Comparison of ENCODE assay signal across 1 cellular context in genomic region chr4:71004281-71004851, GRCh38.
TF ChIP-seq lines count a peak whose summit lies in the region.

No MANE protein-coding gene starts in this region.

TF ChIP-seq in GM12878, 131 proteins besides CTCF, POLR2A, EP300 and RAD21 (continues in another document):
- TF ChIP-seq RFX5 (IDR thresholded peaks at IDR 0.05; ENCODE audit: low read depth, low read length) (no peak), NBN (IDR thresholded peaks at IDR 0.05) (0 out of 2 replicates have a peak, but pooled peaks have one; percentile 21), MEF2B (IDR thresholded peaks at IDR 0.05; ENCODE audit: partially characterized antibody, poor library complexity, severe bottlenecking) (no peak), ZNF24 (IDR thresholded peaks at IDR 0.05) (no peak), KLF5 (IDR thresholded peaks at IDR 0.05; ENCODE audit: partially characterized antibody) (no peak), IKZF1 (conservative IDR thresholded peaks at IDR 0.05) (peak; percentile 57), NFYA (IDR thresholded peaks at IDR 0.05; ENCODE audit: borderline replicate concordance, low read depth, low read length) (no peak), WRNIP1 (IDR thresholded peaks at IDR 0.05; ENCODE audit: borderline replicate concordance, low read depth, low read length) (no peak), ZNF207 (IDR thresholded peaks at IDR 0.05; ENCODE audit: borderline replicate concordance) (no peak), E4F1 (IDR thresholded peaks at IDR 0.05; ENCODE audit: borderline replicate concordance, partially characterized antibody) (no peak), RB1 (IDR thresholded peaks at IDR 0.05; ENCODE audit: borderline replicate concordance) (no peak), MEF2A (IDR thresholded peaks at IDR 0.05; ENCODE audit: insufficient read depth, low read depth, low read length) (no peak), SP1 (IDR thresholded peaks at IDR 0.05; ENCODE audit: low read depth, low read length) (no peak), RUNX3 (IDR thresholded peaks at IDR 0.05; ENCODE audit: low read length) (peak; percentile 53), TAF1 (IDR thresholded peaks at IDR 0.05; ENCODE audit: borderline replicate concordance, low read depth, low read length) (no peak), HDAC6 (IDR thresholded peaks at IDR 0.05; ENCODE audit: unreplicated experiment) (no peak), MXI1 (IDR thresholded peaks at IDR 0.05; ENCODE audit: low read depth, low read length) (no peak), RAD51 (IDR thresholded peaks at IDR 0.05) (no peak), CREB1 (IDR thresholded peaks at IDR 0.05; ENCODE audit: low read depth) (no peak), RCOR1 (conservative IDR thresholded peaks at IDR 0.05; ENCODE audit: low read depth, low read length) (no peak), KDM1A (IDR thresholded peaks at IDR 0.05; ENCODE audit: borderline replicate concordance) (no peak), CBX5 (IDR thresholded peaks at IDR 0.05; ENCODE audit: low read depth) (no peak), RBBP5 (conservative IDR thresholded peaks at IDR 0.05) (no peak), SRF (IDR thresholded peaks at IDR 0.05; ENCODE audit: low read depth in 2 of 2, low read length in 2 of 2) (no peak), BCL11A (IDR thresholded peaks at IDR 0.05; ENCODE audit: low read depth, low read length) (no peak), IRF4 (IDR thresholded peaks at IDR 0.05; ENCODE audit: low read depth, low read length) (no peak), MLLT1 (IDR thresholded peaks at IDR 0.05) (0 out of 2 replicates have a peak, but pooled peaks have one; percentile 38), MYB (IDR thresholded peaks at IDR 0.05; ENCODE audit: borderline replicate concordance, low read depth, low read length) (no peak), BHLHE40 (IDR thresholded peaks at IDR 0.05; ENCODE audit: borderline replicate concordance in 1 of 2, low read depth in 2 of 2, low read length in 1 of 2) (no peak), SUPT20H (IDR thresholded peaks at IDR 0.05; ENCODE audit: borderline replicate concordance, control insufficient read depth, low read depth, low read length) (no peak), SIX5 (IDR thresholded peaks at IDR 0.05; ENCODE audit: low read depth, low read length, severe bottlenecking) (no peak), CBX3 (IDR thresholded peaks at IDR 0.05; ENCODE audit: borderline replicate concordance, low read depth) (no peak), ZBTB33 (IDR thresholded peaks at IDR 0.05) (no peak), TBL1XR1 (IDR thresholded peaks at IDR 0.05; ENCODE audit: low read depth, low read length) (no peak), ESRRA (IDR thresholded peaks at IDR 0.05; ENCODE audit: low read length) (no peak), SIN3A (IDR thresholded peaks at IDR 0.05; ENCODE audit: low read depth, low read length) (no peak), HCFC1 (IDR thresholded peaks at IDR 0.05; ENCODE audit: low read length) (no peak), DPF2 (IDR thresholded peaks at IDR 0.05) (no peak), PAX5 (IDR thresholded peaks at IDR 0.05; ENCODE audit: borderline replicate concordance, low read depth, low read length) (no peak), NR2C2 (IDR thresholded peaks at IDR 0.05; ENCODE audit: borderline replicate concordance, control insufficient read depth, insufficient read length, low read depth) (no peak), EED (IDR thresholded peaks at IDR 0.05; ENCODE audit: low read depth) (no peak), CHD2 (IDR thresholded peaks at IDR 0.05; ENCODE audit: borderline replicate concordance, low read depth, low read length) (peak; percentile 36; the same call in 1 of the 2 replicates), ETV6 (conservative IDR thresholded peaks at IDR 0.05 in 1 of 2, IDR thresholded peaks at IDR 0.05 in 1 of 2; ENCODE audit: borderline replicate concordance in 1 of 2, low read depth in 1 of 2) (no peak), SUZ12 (IDR thresholded peaks at IDR 0.05; ENCODE audit: unreplicated experiment) (no peak), SPI1 (IDR thresholded peaks at IDR 0.05; ENCODE audit: borderline replicate concordance, insufficient read depth, low read depth, low read length) (no peak), FOS (IDR thresholded peaks at IDR 0.05; ENCODE audit: borderline replicate concordance, extremely low read depth, insufficient read length) (no peak), ZNF592 (IDR thresholded peaks at IDR 0.05) (no peak), ASH2L (IDR thresholded peaks at IDR 0.05; ENCODE audit: borderline replicate concordance, low read depth) (no peak), NR2C1 (IDR thresholded peaks at IDR 0.05) (no peak), SMAD5 (IDR thresholded peaks at IDR 0.05; ENCODE audit: low read depth) (no peak), SMC3 (IDR thresholded peaks at IDR 0.05; ENCODE audit: borderline replicate concordance, low read length) (no peak), JUNB (IDR thresholded peaks at IDR 0.05) (no peak), TCF7 (IDR thresholded peaks at IDR 0.05; ENCODE audit: borderline replicate concordance) (no peak)
- TF ChIP-seq, protein P1, sequence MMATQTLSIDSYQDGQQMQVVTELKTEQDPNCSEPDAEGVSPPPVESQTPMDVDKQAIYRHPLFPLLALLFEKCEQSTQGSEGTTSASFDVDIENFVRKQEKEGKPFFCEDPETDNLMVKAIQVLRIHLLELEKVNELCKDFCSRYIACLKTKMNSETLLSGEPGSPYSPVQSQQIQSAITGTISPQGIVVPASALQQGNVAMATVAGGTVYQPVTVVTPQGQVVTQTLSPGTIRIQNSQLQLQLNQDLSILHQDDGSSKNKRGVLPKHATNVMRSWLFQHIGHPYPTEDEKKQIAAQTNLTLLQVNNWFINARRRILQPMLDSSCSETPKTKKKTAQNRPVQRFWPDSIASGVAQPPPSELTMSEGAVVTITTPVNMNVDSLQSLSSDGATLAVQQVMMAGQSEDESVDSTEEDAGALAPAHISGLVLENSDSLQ (IDR thresholded peaks at IDR 0.05) = no peak
- TF ChIP-seq, protein P2, sequence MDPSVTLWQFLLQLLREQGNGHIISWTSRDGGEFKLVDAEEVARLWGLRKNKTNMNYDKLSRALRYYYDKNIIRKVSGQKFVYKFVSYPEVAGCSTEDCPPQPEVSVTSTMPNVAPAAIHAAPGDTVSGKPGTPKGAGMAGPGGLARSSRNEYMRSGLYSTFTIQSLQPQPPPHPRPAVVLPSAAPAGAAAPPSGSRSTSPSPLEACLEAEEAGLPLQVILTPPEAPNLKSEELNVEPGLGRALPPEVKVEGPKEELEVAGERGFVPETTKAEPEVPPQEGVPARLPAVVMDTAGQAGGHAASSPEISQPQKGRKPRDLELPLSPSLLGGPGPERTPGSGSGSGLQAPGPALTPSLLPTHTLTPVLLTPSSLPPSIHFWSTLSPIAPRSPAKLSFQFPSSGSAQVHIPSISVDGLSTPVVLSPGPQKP (IDR thresholded peaks at IDR 0.05; ENCODE audit: low read depth, low read length) = no peak
- TF ChIP-seq, protein P3, sequence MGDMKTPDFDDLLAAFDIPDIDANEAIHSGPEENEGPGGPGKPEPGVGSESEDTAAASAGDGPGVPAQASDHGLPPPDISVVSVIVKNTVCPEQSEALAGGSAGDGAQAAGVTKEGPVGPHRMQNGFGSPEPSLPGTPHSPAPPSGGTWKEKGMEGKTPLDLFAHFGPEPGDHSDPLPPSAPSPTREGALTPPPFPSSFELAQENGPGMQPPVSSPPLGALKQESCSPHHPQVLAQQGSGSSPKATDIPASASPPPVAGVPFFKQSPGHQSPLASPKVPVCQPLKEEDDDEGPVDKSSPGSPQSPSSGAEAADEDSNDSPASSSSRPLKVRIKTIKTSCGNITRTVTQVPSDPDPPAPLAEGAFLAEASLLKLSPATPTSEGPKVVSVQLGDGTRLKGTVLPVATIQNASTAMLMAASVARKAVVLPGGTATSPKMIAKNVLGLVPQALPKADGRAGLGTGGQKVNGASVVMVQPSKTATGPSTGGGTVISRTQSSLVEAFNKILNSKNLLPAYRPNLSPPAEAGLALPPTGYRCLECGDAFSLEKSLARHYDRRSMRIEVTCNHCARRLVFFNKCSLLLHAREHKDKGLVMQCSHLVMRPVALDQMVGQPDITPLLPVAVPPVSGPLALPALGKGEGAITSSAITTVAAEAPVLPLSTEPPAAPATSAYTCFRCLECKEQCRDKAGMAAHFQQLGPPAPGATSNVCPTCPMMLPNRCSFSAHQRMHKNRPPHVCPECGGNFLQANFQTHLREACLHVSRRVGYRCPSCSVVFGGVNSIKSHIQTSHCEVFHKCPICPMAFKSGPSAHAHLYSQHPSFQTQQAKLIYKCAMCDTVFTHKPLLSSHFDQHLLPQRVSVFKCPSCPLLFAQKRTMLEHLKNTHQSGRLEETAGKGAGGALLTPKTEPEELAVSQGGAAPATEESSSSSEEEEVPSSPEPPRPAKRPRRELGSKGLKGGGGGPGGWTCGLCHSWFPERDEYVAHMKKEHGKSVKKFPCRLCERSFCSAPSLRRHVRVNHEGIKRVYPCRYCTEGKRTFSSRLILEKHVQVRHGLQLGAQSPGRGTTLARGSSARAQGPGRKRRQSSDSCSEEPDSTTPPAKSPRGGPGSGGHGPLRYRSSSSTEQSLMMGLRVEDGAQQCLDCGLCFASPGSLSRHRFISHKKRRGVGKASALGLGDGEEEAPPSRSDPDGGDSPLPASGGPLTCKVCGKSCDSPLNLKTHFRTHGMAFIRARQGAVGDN (IDR thresholded peaks at IDR 0.05) = no peak
